ENCODE assay signal across 8 cellular contexts in genomic region chr17:39400547-39401411, GRCh38. TPM values are rescaled to one million over a fixed set of nuclear protein-coding genes. Genes with fewer than 3 reads are reported as not detected.
A peak's percentile ranks its signal among the peaks of the same experiment; 100 is the strongest.
DNase-seq lines count a peak whose midpoint lies in the region; ATAC-seq and TF ChIP-seq lines count a peak whose summit lies in the region.

No MANE protein-coding gene starts in this region.

- CTCF ChIA-PET in MCF 10A (lab: Yijun Ruan, JAX): interaction anchor here (0.5 to 2.0 kb wide), 3 partner anchors 156 to 281 kb away, joined by 3 to 7 read pairs (median 3); no protein-coding TSS in a partner anchor

- no peaks in the 10 kb centered on the region for H3K36me3 ChIP-seq in kidney epithelial cell (ENCODE audit: control insufficient read depth, insufficient read depth, low read length)

- intact Hi-C loops in MCF 10A (cut with micrococcal nuclease): loop anchor here (5.0 kb wide), 1 partner anchor 193 kb away; no protein-coding TSS in a partner anchor

- H3K4me3 ChIP-seq in AG10803 (ENCODE audit: low read length) (peak overlapping the region; percentile 93), kidney epithelial cell (ENCODE audit: low read depth, low read length) (peak overlapping the region; percentile 97)

- POLR2A ChIA-PET in MCF 10A (lab: Yijun Ruan, JAX): interaction anchor here (0.6 to 6.3 kb wide), 28 partner anchors 9 to 698 kb away, joined by 3 to 66 read pairs (median 4); partner anchors contain the start of genes CDK12, MED1 and RPL19

- TF ChIP-seq CTCF in AG10803 (conservative IDR thresholded peaks at IDR 0.05; ENCODE audit: low read length) (no peak), MCF 10A (IDR thresholded peaks at IDR 0.05; ENCODE audit: unreplicated experiment) (no peak), kidney epithelial cell (IDR thresholded peaks at IDR 0.05; ENCODE audit: insufficient read depth, low read length, poor library complexity, severe bottlenecking) (no peak)

- peaks cover 13% of the 10 kb centered on the region for H3K36me3 Mint-ChIP-seq in MCF 10A (ENCODE audit: insufficient read depth, unreplicated experiment)

- H3K27me3 Mint-ChIP-seq in MCF 10A (ENCODE audit: insufficient read depth, unreplicated experiment): no peaks in the 10 kb centered on the region

- no peaks in the 10 kb centered on the region for H3K27me3 ChIP-seq in kidney epithelial cell (ENCODE audit: control insufficient read depth, insufficient read depth, low read length)

- H3K4me3 Mint-ChIP-seq in MCF 10A (ENCODE audit: unreplicated experiment): peak overlapping the region; percentile 87

- no peaks in the 10 kb centered on the region for H3K9me3 Mint-ChIP-seq in MCF 10A (ENCODE audit: unreplicated experiment)

- ATAC-seq in GM19467 (IDR thresholded peaks at IDR 0.05; ENCODE audit: unreplicated experiment) (peak; percentile 6), GM18907 (IDR thresholded peaks at IDR 0.05; ENCODE audit: unreplicated experiment) (no peak)

- peak overlapping the region; percentile 93 for H3K27ac Mint-ChIP-seq in MCF 10A (ENCODE audit: low read depth, unreplicated experiment)

- H3K4me1 Mint-ChIP-seq in MCF 10A (ENCODE audit: insufficient read depth, unreplicated experiment): peaks cover 21% of the 10 kb centered on the region

- DNase-seq in AG10803 (ENCODE audit: low read depth): peak; percentile 7
- peak; percentile 4 for DNase-seq in NCI-H774 (lab: John Stamatoyannopoulos, UW)
- peak; percentile 16 for DNase-seq in MCF 10A (ENCODE audit: unreplicated experiment)
- DNase-seq in kidney epithelial cell (ENCODE audit: low read depth): no peak
- DNase-seq in stimulated activated CD4-positive, alpha-beta T cell treated with anti-CD3 and anti-CD28 coated beads, Interleukin-1b, Interleukin-23, amount 100 ng/mL, for 48 hours: peak; percentile 4
- DNase-seq in amniotic stem cell (lab: John Stamatoyannopoulos, UW): no peak

- BruUV-seq in MCF 10A (replicated peaks; lab: Mats Ljungman, UMichigan): no TSS peak

RNA-seq across cellular contexts. Expression of gene FBXL20, which starts 0.6 kb away (rescaled TPM):
- total RNA-seq in MCF 10A (2022) (13.4 and 16.2 TPM in 2 replicates), kidney epithelial cell (12.1 and 16.3 TPM in 2 replicates)

RNA-seq across cellular contexts. Expression of gene MED1, which starts 50.3 kb away (rescaled TPM):
- total RNA-seq in MCF 10A (2022): 59.0 TPM in 2 replicates
- total RNA-seq in kidney epithelial cell: 36.7 and 39.9 TPM in 2 replicates

Comparison
In these comparisons a context has a peak if more than half of its experiments do, and no peak if none do; other contexts are left out.
1. DNase-seq: peak in AG10803 (single experiment), NCI-H774 (single experiment), MCF 10A (single experiment) and stimulated activated CD4-positive, alpha-beta T cell treated with anti-CD3 and anti-CD28 coated beads, Interleukin-1b, Interleukin-23, amount 100 ng/mL, for 48 hours (single experiment); none in kidney epithelial cell (single experiment) and amniotic stem cell (single experiment).